1 cellular context compared by ENCODE assay signal in genomic region chr1:37575692-37576091, GRCh38.
A peak's percentile ranks its signal among the peaks of the same experiment; 100 is the strongest.
TF ChIP-seq lines count a peak whose summit lies in the region.

No MANE protein-coding gene starts in this region.

TF ChIP-seq in K562, 482 proteins besides CTCF, POLR2A, EP300 and RAD21:
- TF ChIP-seq, protein P1, sequence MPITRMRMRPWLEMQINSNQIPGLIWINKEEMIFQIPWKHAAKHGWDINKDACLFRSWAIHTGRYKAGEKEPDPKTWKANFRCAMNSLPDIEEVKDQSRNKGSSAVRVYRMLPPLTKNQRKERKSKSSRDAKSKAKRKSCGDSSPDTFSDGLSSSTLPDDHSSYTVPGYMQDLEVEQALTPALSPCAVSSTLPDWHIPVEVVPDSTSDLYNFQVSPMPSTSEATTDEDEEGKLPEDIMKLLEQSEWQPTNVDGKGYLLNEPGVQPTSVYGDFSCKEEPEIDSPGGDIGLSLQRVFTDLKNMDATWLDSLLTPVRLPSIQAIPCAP (CRISPR knock-in tag; IDR thresholded peaks at IDR 0.05; ENCODE audit: borderline replicate concordance), result no peak
- TF ChIP-seq CEBPB (tag; IDR thresholded peaks at IDR 0.05) (0 out of 2 replicates have a peak, but pooled peaks have one; percentile 7), MAZ (CRISPR knock-in tag; conservative IDR thresholded peaks at IDR 0.05 in 1 of 2, IDR thresholded peaks at IDR 0.05 in 1 of 2) (no peak)
